In genomic region chr5:142343531-142343930, GRCh38 we compare ENCODE assay signal across 1 cellular context.
TF ChIP-seq lines count a peak whose summit lies in the region.

No MANE protein-coding gene starts in this region.

TF ChIP-seq in HepG2, 621 proteins besides CTCF, POLR2A, EP300 and RAD21 (continued from another document and continues in another):
- TF ChIP-seq ZNF414 (CRISPR knock-in tag; IDR thresholded peaks at IDR 0.05): no peak
- peak; percentile 38; the same call in 1 of the 2 replicates for TF ChIP-seq MED1 (CRISPR knock-in tag; IDR thresholded peaks at IDR 0.05)
- TF ChIP-seq ZFP91 (CRISPR knock-in tag; IDR thresholded peaks at IDR 0.05; ENCODE audit: borderline replicate concordance): no peak
- TF ChIP-seq, protein P1, sequence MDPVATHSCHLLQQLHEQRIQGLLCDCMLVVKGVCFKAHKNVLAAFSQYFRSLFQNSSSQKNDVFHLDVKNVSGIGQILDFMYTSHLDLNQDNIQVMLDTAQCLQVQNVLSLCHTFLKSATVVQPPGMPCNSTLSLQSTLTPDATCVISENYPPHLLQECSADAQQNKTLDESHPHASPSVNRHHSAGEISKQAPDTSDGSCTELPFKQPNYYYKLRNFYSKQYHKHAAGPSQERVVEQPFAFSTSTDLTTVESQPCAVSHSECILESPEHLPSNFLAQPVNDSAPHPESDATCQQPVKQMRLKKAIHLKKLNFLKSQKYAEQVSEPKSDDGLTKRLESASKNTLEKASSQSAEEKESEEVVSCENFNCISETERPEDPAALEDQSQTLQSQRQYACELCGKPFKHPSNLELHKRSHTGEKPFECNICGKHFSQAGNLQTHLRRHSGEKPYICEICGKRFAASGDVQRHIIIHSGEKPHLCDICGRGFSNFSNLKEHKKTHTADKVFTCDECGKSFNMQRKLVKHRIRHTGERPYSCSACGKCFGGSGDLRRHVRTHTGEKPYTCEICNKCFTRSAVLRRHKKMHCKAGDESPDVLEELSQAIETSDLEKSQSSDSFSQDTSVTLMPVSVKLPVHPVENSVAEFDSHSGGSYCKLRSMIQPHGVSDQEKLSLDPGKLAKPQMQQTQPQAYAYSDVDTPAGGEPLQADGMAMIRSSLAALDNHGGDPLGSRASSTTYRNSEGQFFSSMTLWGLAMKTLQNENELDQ (CRISPR knock-in tag; IDR thresholded peaks at IDR 0.05; ENCODE audit: borderline replicate concordance): no peak
- no peak for TF ChIP-seq ZNF772 (CRISPR knock-in tag; IDR thresholded peaks at IDR 0.05)
- no peak for TF ChIP-seq ZNF564 (CRISPR knock-in tag; IDR thresholded peaks at IDR 0.05)
- TF ChIP-seq, protein P2, sequence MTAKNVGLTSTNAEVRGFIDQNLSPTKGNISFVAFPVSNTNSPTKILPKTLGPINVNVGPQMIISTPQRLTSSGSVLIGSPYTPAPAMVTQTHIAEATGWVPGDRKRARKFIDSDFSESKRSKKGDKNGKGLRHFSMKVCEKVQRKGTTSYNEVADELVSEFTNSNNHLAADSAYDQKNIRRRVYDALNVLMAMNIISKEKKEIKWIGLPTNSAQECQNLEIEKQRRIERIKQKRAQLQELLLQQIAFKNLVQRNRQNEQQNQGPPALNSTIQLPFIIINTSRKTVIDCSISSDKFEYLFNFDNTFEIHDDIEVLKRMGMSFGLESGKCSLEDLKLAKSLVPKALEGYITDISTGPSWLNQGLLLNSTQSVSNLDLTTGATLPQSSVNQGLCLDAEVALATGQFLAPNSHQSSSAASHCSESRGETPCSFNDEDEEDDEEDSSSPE (CRISPR knock-in tag; IDR thresholded peaks at IDR 0.05): no peak
- no peak for TF ChIP-seq PAWR (CRISPR knock-in tag; IDR thresholded peaks at IDR 0.05; ENCODE audit: borderline replicate concordance)
- no peak for TF ChIP-seq NAIF1 (CRISPR knock-in tag; IDR thresholded peaks at IDR 0.05; ENCODE audit: borderline replicate concordance)
- TF ChIP-seq ETV5 (CRISPR knock-in tag; IDR thresholded peaks at IDR 0.05; ENCODE audit: borderline replicate concordance): peak; percentile 23; the same call in 1 of the 2 replicates
- no peak for TF ChIP-seq RBM39 (IDR thresholded peaks at IDR 0.05; ENCODE audit: low read depth, low read length, poor library complexity, severe bottlenecking)
- TF ChIP-seq ZNF24 (IDR thresholded peaks at IDR 0.05): no peak
- no peak for TF ChIP-seq ZFY (CRISPR knock-in tag; IDR thresholded peaks at IDR 0.05)
- TF ChIP-seq CREB3 (CRISPR knock-in tag; IDR thresholded peaks at IDR 0.05): no peak
- TF ChIP-seq NFKB2 (CRISPR knock-in tag; IDR thresholded peaks at IDR 0.05; ENCODE audit: borderline replicate concordance): no peak
- TF ChIP-seq BATF2 (CRISPR knock-in tag; IDR thresholded peaks at IDR 0.05): no peak
- TF ChIP-seq ZBTB3 (CRISPR knock-in tag; IDR thresholded peaks at IDR 0.05; ENCODE audit: borderline replicate concordance, low read depth): no peak
- no peak for TF ChIP-seq ZNF850 (CRISPR knock-in tag; conservative IDR thresholded peaks at IDR 0.05)
- TF ChIP-seq GPBP1L1 (CRISPR knock-in tag; IDR thresholded peaks at IDR 0.05): no peak
- TF ChIP-seq ZNF746 (CRISPR knock-in tag; IDR thresholded peaks at IDR 0.05): no peak
- no peak for TF ChIP-seq SOX13 (IDR thresholded peaks at IDR 0.05)
- peak in 1 of 2 experiments; percentile 72; a peak in 2 of 4 replicates for TF ChIP-seq SOX13 (CRISPR knock-in tag; conservative IDR thresholded peaks at IDR 0.05 in 1 of 2, IDR thresholded peaks at IDR 0.05 in 1 of 2)
- TF ChIP-seq SP1 (IDR thresholded peaks at IDR 0.05): no peak
- no peak for TF ChIP-seq SP1 (CRISPR knock-in tag; IDR thresholded peaks at IDR 0.05)
- no peak for TF ChIP-seq ZNF18 (CRISPR knock-in tag; IDR thresholded peaks at IDR 0.05; ENCODE audit: insufficient replicate concordance)
- TF ChIP-seq KDM2A (CRISPR knock-in tag; IDR thresholded peaks at IDR 0.05; ENCODE audit: borderline replicate concordance, low read depth): no peak
- no peak for TF ChIP-seq ZNF576 (CRISPR knock-in tag; IDR thresholded peaks at IDR 0.05)
- TF ChIP-seq ZNF225 (CRISPR knock-in tag; IDR thresholded peaks at IDR 0.05): no peak
- no peak for TF ChIP-seq ZGPAT (CRISPR knock-in tag; IDR thresholded peaks at IDR 0.05)
- TF ChIP-seq ZMYM4 (CRISPR knock-in tag; IDR thresholded peaks at IDR 0.05): no peak
- TF ChIP-seq, protein P3, sequence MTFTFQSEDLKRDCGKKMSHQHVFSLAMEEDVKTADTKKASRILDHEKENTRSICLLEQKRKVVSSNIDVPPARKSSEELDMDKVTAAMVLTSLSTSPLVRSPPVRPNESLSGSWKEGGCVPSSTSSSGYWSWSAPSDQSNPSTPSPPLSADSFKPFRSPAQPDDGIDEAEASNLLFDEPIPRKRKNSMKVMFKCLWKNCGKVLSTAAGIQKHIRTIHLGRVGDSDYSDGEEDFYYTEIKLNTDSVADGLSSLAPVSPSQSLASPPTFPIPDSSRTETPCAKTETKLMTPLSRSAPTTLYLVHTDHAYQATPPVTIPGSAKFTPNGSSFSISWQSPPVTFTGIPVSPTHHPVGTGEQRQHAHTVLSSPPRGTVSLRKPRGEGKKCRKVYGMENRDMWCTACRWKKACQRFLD (CRISPR knock-in tag; IDR thresholded peaks at IDR 0.05; ENCODE audit: borderline replicate concordance): no peak
- TF ChIP-seq GZF1 (CRISPR knock-in tag; IDR thresholded peaks at IDR 0.05): no peak
- TF ChIP-seq ZSCAN20 (CRISPR knock-in tag; IDR thresholded peaks at IDR 0.05; ENCODE audit: borderline replicate concordance): no peak
- no peak for TF ChIP-seq MTF2 (CRISPR knock-in tag; IDR thresholded peaks at IDR 0.05; ENCODE audit: borderline replicate concordance)
- TF ChIP-seq, protein P4, sequence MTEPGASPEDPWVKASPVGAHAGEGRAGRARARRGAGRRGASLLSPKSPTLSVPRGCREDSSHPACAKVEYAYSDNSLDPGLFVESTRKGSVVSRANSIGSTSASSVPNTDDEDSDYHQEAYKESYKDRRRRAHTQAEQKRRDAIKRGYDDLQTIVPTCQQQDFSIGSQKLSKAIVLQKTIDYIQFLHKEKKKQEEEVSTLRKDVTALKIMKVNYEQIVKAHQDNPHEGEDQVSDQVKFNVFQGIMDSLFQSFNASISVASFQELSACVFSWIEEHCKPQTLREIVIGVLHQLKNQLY (CRISPR knock-in tag; IDR thresholded peaks at IDR 0.05): no peak
- TF ChIP-seq SOX6 (IDR thresholded peaks at IDR 0.05): no peak
- peak; percentile 26; the same call in 1 of the 2 replicates for TF ChIP-seq SOX6 (CRISPR knock-in tag; IDR thresholded peaks at IDR 0.05)
- TF ChIP-seq, protein P5, sequence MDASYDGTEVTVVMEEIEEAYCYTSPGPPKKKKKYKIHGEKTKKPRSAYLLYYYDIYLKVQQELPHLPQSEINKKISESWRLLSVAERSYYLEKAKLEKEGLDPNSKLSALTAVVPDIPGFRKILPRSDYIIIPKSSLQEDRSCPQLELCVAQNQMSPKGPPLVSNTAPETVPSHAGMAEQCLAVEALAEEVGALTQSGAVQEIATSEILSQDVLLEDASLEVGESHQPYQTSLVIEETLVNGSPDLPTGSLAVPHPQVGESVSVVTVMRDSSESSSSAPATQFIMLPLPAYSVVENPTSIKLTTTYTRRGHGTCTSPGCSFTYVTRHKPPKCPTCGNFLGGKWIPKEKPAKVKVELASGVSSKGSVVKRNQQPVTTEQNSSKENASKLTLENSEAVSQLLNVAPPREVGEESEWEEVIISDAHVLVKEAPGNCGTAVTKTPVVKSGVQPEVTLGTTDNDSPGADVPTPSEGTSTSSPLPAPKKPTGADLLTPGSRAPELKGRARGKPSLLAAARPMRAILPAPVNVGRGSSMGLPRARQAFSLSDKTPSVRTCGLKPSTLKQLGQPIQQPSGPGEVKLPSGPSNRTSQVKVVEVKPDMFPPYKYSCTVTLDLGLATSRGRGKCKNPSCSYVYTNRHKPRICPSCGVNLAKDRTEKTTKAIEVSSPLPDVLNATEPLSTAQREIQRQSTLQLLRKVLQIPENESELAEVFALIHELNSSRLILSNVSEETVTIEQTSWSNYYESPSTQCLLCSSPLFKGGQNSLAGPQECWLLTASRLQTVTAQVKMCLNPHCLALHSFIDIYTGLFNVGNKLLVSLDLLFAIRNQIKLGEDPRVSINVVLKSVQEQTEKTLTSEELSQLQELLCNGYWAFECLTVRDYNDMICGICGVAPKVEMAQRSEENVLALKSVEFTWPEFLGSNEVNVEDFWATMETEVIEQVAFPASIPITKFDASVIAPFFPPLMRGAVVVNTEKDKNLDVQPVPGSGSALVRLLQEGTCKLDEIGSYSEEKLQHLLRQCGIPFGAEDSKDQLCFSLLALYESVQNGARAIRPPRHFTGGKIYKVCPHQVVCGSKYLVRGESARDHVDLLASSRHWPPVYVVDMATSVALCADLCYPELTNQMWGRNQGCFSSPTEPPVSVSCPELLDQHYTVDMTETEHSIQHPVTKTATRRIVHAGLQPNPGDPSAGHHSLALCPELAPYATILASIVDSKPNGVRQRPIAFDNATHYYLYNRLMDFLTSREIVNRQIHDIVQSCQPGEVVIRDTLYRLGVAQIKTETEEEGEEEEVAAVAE (CRISPR knock-in tag; IDR thresholded peaks at IDR 0.05; ENCODE audit: borderline replicate concordance): no peak
- TF ChIP-seq TCF7 (IDR thresholded peaks at IDR 0.05; ENCODE audit: low read depth): 0 out of 2 replicates have a peak, but pooled peaks have one; percentile 3
- TF ChIP-seq NFYC (CRISPR knock-in tag; IDR thresholded peaks at IDR 0.05): no peak
- TF ChIP-seq TCF7L2 (IDR thresholded peaks at IDR 0.05; ENCODE audit: low read depth, low read length): no peak
